8 cellular contexts compared by ENCODE assay signal in genomic region chr10:114525368-114525949, GRCh38.
A peak's percentile ranks its signal among the peaks of the same experiment; 100 is the strongest.
DNase-seq lines count a peak whose midpoint lies in the region; TF ChIP-seq lines count a peak whose summit lies in the region.

No MANE protein-coding gene starts in this region.

- no peaks in the 10 kb centered on the region for H3K36me3 Mint-ChIP-seq in endodermal cell (ENCODE audit: low read depth)

- no peak overlapping the region for H2BK12ac ChIP-seq in neuronal stem cell (ENCODE audit: low read length)

- no peak overlapping the region for H4K91ac ChIP-seq in neuronal stem cell (ENCODE audit: low read depth, low read length, poor library complexity)

- H2AFZ ChIP-seq in neuronal stem cell (ENCODE audit: low read length) = no peak overlapping the region

- no peaks in the 10 kb centered on the region for H3K9me2 ChIP-seq in DOHH2 (replicated peaks; ENCODE audit: control insufficient read depth, low read length)

- H3K4me3 ChIP-seq in DOHH2 (ENCODE audit: low read length) = peak overlapping the region; percentile 90
- peak overlapping the region; percentile 65 for H3K4me3 ChIP-seq in NT2/D1 (ENCODE audit: insufficient read length, low read depth)
- H3K4me3 ChIP-seq in endodermal cell (ENCODE audit: low read length) = peak overlapping the region; percentile 86
- H3K4me3 ChIP-seq in neuronal stem cell (ENCODE audit: low read length in 2 of 2) = peak overlapping the region in 1 of 2 donors; percentile 65

- no peak overlapping the region for H3K27ac Mint-ChIP-seq in endodermal cell

- peaks cover 35% of the 10 kb centered on the region for H4K20me1 ChIP-seq in DOHH2 (ENCODE audit: control insufficient read depth, insufficient read depth, low read depth, low read length)

- no peak overlapping the region for H3K18ac ChIP-seq in neuronal stem cell (ENCODE audit: low read length)

- H3K79me2 ChIP-seq in DOHH2 (ENCODE audit: control insufficient read depth, low read length) = peaks cover 61% of the 10 kb centered on the region

- no peak overlapping the region for H3K23ac ChIP-seq in neuronal stem cell (ENCODE audit: low read depth, low read length, poor library complexity)

- H3K4me2 ChIP-seq in DOHH2 (ENCODE audit: low read length) = peak overlapping the region; percentile 94
- peak overlapping the region; percentile 32 for H3K4me2 ChIP-seq in neuronal stem cell (ENCODE audit: insufficient read depth, low read length, poor library complexity, severe bottlenecking)

- no peaks in the 10 kb centered on the region for H3K9me3 Mint-ChIP-seq in endodermal cell

- H3K27me3 ChIP-seq in DOHH2 (ENCODE audit: control insufficient read depth, low read length) (no peaks in the 10 kb centered on the region), NT2/D1 (ENCODE audit: insufficient read depth, insufficient read length) (no peaks in the 10 kb centered on the region), endodermal cell (ENCODE audit: control insufficient read depth, insufficient read depth, low read length, poor library complexity, severe bottlenecking) (no peaks in the 10 kb centered on the region), neuronal stem cell (ENCODE audit: control insufficient read depth in 3 of 3, insufficient read depth in 3 of 3, low read depth in 1 of 3, low read length in 3 of 3) (no peaks in the 10 kb centered on the region)

- peaks cover 54% of the 10 kb centered on the region for H3K4me1 Mint-ChIP-seq in endodermal cell

- no peaks in the 10 kb centered on the region for H3K9me3 ChIP-seq in DOHH2 (ENCODE audit: control insufficient read depth, insufficient read depth, low read length)
- H3K9me3 ChIP-seq in NT2/D1 (ENCODE audit: insufficient read depth, low read length) = no peaks in the 10 kb centered on the region
- no peaks in the 10 kb centered on the region for H3K9me3 ChIP-seq in endodermal cell (ENCODE audit: control insufficient read depth, low read length)
- no peaks in the 10 kb centered on the region for H3K9me3 ChIP-seq in neuronal stem cell (replicated peaks in 1 of 2; ENCODE audit: control insufficient read depth in 2 of 2, insufficient read depth in 1 of 2, low read depth in 1 of 2, low read length in 2 of 2)

- DNase-seq in NT2/D1 (ENCODE audit: low read depth, low spot score) (no peak), endodermal cell (no peak), neuronal stem cell (ENCODE audit: low spot score) (no peak), GF-D8 (lab: John Stamatoyannopoulos, UW) (no peak), GOT3 (lab: John Stamatoyannopoulos, UW) (no peak), CD1c-positive myeloid dendritic cell (ENCODE audit: extremely low spot score) (no peak), ureter (ENCODE audit: low spot score) (no peak)

- H3K79me1 ChIP-seq in neuronal stem cell (ENCODE audit: low read depth, low read length) = no peaks in the 10 kb centered on the region

- TF ChIP-seq CTCF in DOHH2 (IDR thresholded peaks at IDR 0.05; ENCODE audit: low read depth, low read length, poor library complexity, severe bottlenecking) = no peak
- no peak for TF ChIP-seq CTCF in endodermal cell (conservative IDR thresholded peaks at IDR 0.05)

- whole genome bisulfite sequencing in endodermal cell (ENCODE audit: insufficient coverage in 1 of 2, insufficient read length in 1 of 2), 2 experiments = 57 to 62% methylated on average over 6 to 8 of the region's 8 CpGs
- no CpG with 5 or more reads among the region's 8 CpGs for WGBS in neuronal stem cell (ENCODE audit: extremely low coverage in 2 of 2, insufficient read length in 2 of 2, insufficient replicate concordance in 1 of 2), 2 donors

- H3K27me3 Mint-ChIP-seq in endodermal cell (ENCODE audit: insufficient read depth) = no peaks in the 10 kb centered on the region

- peak overlapping the region; percentile 96 for H3K27ac ChIP-seq in DOHH2 (ENCODE audit: low read depth, low read length)
- H3K27ac ChIP-seq in endodermal cell (ENCODE audit: low read depth, low read length) = no peak overlapping the region
- H3K27ac ChIP-seq in neuronal stem cell (replicated peaks; ENCODE audit: low read length) = no peak overlapping the region

- no peak overlapping the region for H3K4ac ChIP-seq in neuronal stem cell (ENCODE audit: low read length)

- no peak overlapping the region for H2BK120ac ChIP-seq in neuronal stem cell (ENCODE audit: low read depth, low read length)

- H3K4me3 Mint-ChIP-seq in endodermal cell = peak overlapping the region; percentile 72

- no peak overlapping the region for H2AK5ac ChIP-seq in neuronal stem cell (ENCODE audit: low read depth, low read length)

- H3K9ac ChIP-seq in NT2/D1 (ENCODE audit: insufficient read length, low read depth) (no peak overlapping the region), endodermal cell (ENCODE audit: extremely low read depth, low read length, poor library complexity, severe bottlenecking) (peak overlapping the region; percentile 44), neuronal stem cell (ENCODE audit: low read depth, low read length, poor library complexity) (no peak overlapping the region)

- H4K8ac ChIP-seq in neuronal stem cell (ENCODE audit: low read depth, low read length) = no peak overlapping the region

- peaks cover 59% of the 10 kb centered on the region for H3K4me1 ChIP-seq in DOHH2 (ENCODE audit: control insufficient read depth, low read length)
- H3K4me1 ChIP-seq in NT2/D1 (ENCODE audit: insufficient read depth, insufficient read length) = no peaks in the 10 kb centered on the region
- peaks cover 21% of the 10 kb centered on the region for H3K4me1 ChIP-seq in endodermal cell (ENCODE audit: control insufficient read depth, insufficient read depth, low read length)
- peaks cover 17 to 24% of the 10 kb centered on the region in 2 donors for H3K4me1 ChIP-seq in neuronal stem cell (ENCODE audit: control insufficient read depth in 2 of 2, insufficient read depth in 1 of 2, low read depth in 1 of 2, low read length in 2 of 2)

- no peak overlapping the region for H2BK5ac ChIP-seq in neuronal stem cell (ENCODE audit: low read length)

- H3K36me3 ChIP-seq in DOHH2 (ENCODE audit: control insufficient read depth, low read length) (peaks cover 30% of the 10 kb centered on the region), NT2/D1 (ENCODE audit: insufficient read depth, insufficient read length, low read length) (peaks cover 14% of the 10 kb centered on the region), endodermal cell (ENCODE audit: control insufficient read depth, insufficient read depth, low read length) (no peaks in the 10 kb centered on the region), neuronal stem cell (replicated peaks in 1 of 2; ENCODE audit: control insufficient read depth in 2 of 2, insufficient read depth in 2 of 2, low read length in 2 of 2) (peaks cover 0 to 17% of the 10 kb centered on the region in 2 donors)

- H2BK15ac ChIP-seq in neuronal stem cell (ENCODE audit: low read length) = no peak overlapping the region

- no peak overlapping the region for H3K14ac ChIP-seq in neuronal stem cell (ENCODE audit: low read length)

- peaks cover 23% of the 10 kb centered on the region for H3F3A ChIP-seq in DOHH2 (ENCODE audit: control insufficient read depth, insufficient read depth)
